8 cellular contexts compared by ENCODE assay signal in genomic region chr1:44819257-44819593, GRCh38. TPM values are rescaled to one million over a fixed set of nuclear protein-coding genes. Genes with fewer than 3 reads are reported as not detected.
A peak's percentile ranks its signal among the peaks of the same experiment; 100 is the strongest.
DNase-seq lines count a peak whose midpoint lies in the region; ATAC-seq and TF ChIP-seq lines count a peak whose summit lies in the region.

No MANE protein-coding gene starts in this region.

- H3K27me3 Mint-ChIP-seq in T-helper 2 cell treated with Interferon-gamma antibody and Interleukin-4, amounts not matched to agents 5 μg/mL and 100 μg/mL, for 36 hours (ENCODE audit: low read depth) = no peaks in the 10 kb centered on the region
- no peaks in the 10 kb centered on the region for H3K27me3 Mint-ChIP-seq in activated CD8-positive, alpha-beta T cell treated with anti-CD3 and anti-CD28 coated beads, Interleukin-2, amount 10 ng/mL, durations not matched to agents 7 days and 5 days (ENCODE audit: low read depth)

- H3K4me3 ChIP-seq in left ventricle myocardium inferior (peak overlapping the region; percentile 72), smooth muscle cell (peak overlapping the region; percentile 39)

- ATAC-seq in activated CD8-positive, alpha-beta T cell treated with anti-CD3 and anti-CD28 coated beads, Interleukin-2, amount 10 ng/mL, durations not matched to agents 7 days and 5 days = no peak
- no peak for ATAC-seq in HG03159 (IDR thresholded peaks at IDR 0.05; ENCODE audit: unreplicated experiment)

- H3K4me1 Mint-ChIP-seq in T-helper 2 cell treated with Interferon-gamma antibody and Interleukin-4, amounts not matched to agents 5 μg/mL and 100 μg/mL, for 36 hours (ENCODE audit: low read depth) = peaks cover 32% of the 10 kb centered on the region
- peaks cover 55% of the 10 kb centered on the region for H3K4me1 Mint-ChIP-seq in activated CD8-positive, alpha-beta T cell treated with anti-CD3 and anti-CD28 coated beads, Interleukin-2, amount 10 ng/mL, durations not matched to agents 7 days and 5 days (ENCODE audit: low read depth)

- TF ChIP-seq CTCF in left ventricle myocardium inferior (IDR thresholded peaks at IDR 0.05; ENCODE audit: borderline replicate concordance) = no peak
- TF ChIP-seq CTCF in smooth muscle cell (IDR thresholded peaks at IDR 0.05; ENCODE audit: borderline replicate concordance, insufficient read depth, poor library complexity, severe bottlenecking) = no peak

- no peaks in the 10 kb centered on the region for H3K9me3 Mint-ChIP-seq in T-helper 2 cell treated with Interferon-gamma antibody and Interleukin-4, amounts not matched to agents 5 μg/mL and 100 μg/mL, for 36 hours
- no peaks in the 10 kb centered on the region for H3K9me3 Mint-ChIP-seq in activated CD8-positive, alpha-beta T cell treated with anti-CD3 and anti-CD28 coated beads, Interleukin-2, amount 10 ng/mL, durations not matched to agents 7 days and 5 days (ENCODE audit: insufficient read depth)

- H4K20me1 ChIP-seq in smooth muscle cell (ENCODE audit: low read depth) = no peaks in the 10 kb centered on the region

- H2AFZ ChIP-seq in smooth muscle cell (ENCODE audit: low read depth) = no peak overlapping the region

- peak overlapping the region; percentile 87 for H3K4me3 Mint-ChIP-seq in T-helper 2 cell treated with Interferon-gamma antibody and Interleukin-4, amounts not matched to agents 5 μg/mL and 100 μg/mL, for 36 hours
- H3K4me3 Mint-ChIP-seq in activated CD8-positive, alpha-beta T cell treated with anti-CD3 and anti-CD28 coated beads, Interleukin-2, amount 10 ng/mL, durations not matched to agents 7 days and 5 days = peak overlapping the region; percentile 92

- H3K9me3 ChIP-seq in left ventricle myocardium inferior (replicated peaks) (no peaks in the 10 kb centered on the region), smooth muscle cell (replicated peaks; ENCODE audit: low read depth) (no peaks in the 10 kb centered on the region)

- CTCF ChIA-PET in activated CD8-positive, alpha-beta T cell treated with anti-CD3 and anti-CD28 coated beads, Interleukin-2, amount 10 ng/mL, durations not matched to agents 7 days and 5 days (lab: Charles Lee) = interaction anchor here (0.7 to 4.8 kb wide), 15 partner anchors 9 to 191 kb away, joined by 3 to 46 read pairs (median 4); partner anchors contain the start of genes DYNLT4, PLK3 and RNU5D-1

- 6% methylated on average over 10 of the region's 10 CpGs for WGBS in smooth muscle cell (ENCODE audit: low lambda C conversion rate)

- intact Hi-C loops in left ventricle myocardium inferior (cut with micrococcal nuclease) = no loop called here

- peak overlapping the region; percentile 94 for H3K27ac ChIP-seq in left ventricle myocardium inferior (replicated peaks)
- H3K27ac ChIP-seq in smooth muscle cell (ENCODE audit: low read depth) = peak overlapping the region; percentile 71

- H3K36me3 ChIP-seq in left ventricle myocardium inferior (no peaks in the 10 kb centered on the region), smooth muscle cell (ENCODE audit: low read depth) (no peaks in the 10 kb centered on the region)

- H3K36me3 Mint-ChIP-seq in T-helper 2 cell treated with Interferon-gamma antibody and Interleukin-4, amounts not matched to agents 5 μg/mL and 100 μg/mL, for 36 hours (ENCODE audit: low read depth) = peaks cover 16% of the 10 kb centered on the region
- H3K36me3 Mint-ChIP-seq in activated CD8-positive, alpha-beta T cell treated with anti-CD3 and anti-CD28 coated beads, Interleukin-2, amount 10 ng/mL, durations not matched to agents 7 days and 5 days (ENCODE audit: low read depth) = peaks cover 11% of the 10 kb centered on the region

- POLR2A ChIA-PET in activated CD8-positive, alpha-beta T cell treated with anti-CD3 and anti-CD28 coated beads, Interleukin-2, amount 10 ng/mL, durations not matched to agents 7 days and 5 days (lab: Charles Lee) = interaction anchor here (0.6 to 16.3 kb wide), 39 partner anchors 8 to 766 kb away, joined by 3 to 713 read pairs (median 5); partner anchors contain the start of genes BEST4, BTBD19, DYNLT4 and EIF2B3

- peaks cover 30% of the 10 kb centered on the region for H3K4me1 ChIP-seq in left ventricle myocardium inferior
- H3K4me1 ChIP-seq in smooth muscle cell (ENCODE audit: low read depth) = peaks cover 15% of the 10 kb centered on the region

- DNase-seq in T-helper 2 cell treated with Interferon-gamma antibody and Interleukin-4, amounts not matched to agents 5 μg/mL and 100 μg/mL, for 36 hours (ENCODE audit: low spot score) = no peak
- DNase-seq in T-helper 2 cell (no peak), left ventricle myocardium inferior (peak; percentile 11), smooth muscle cell (lab: John Stamatoyannopoulos, UW; ENCODE audit: unreplicated experiment) (no peak), LoVo (ENCODE audit: low spot score) (no peak), SW 1271 (lab: John Stamatoyannopoulos, UW) (no peak)
- no peak for DNase-seq in activated CD8-positive, alpha-beta T cell treated with anti-CD3 and anti-CD28 coated beads, Interleukin-2, amount 10 ng/mL, durations not matched to agents 7 days and 5 days

- peaks cover 19% of the 10 kb centered on the region for H3F3A ChIP-seq in smooth muscle cell (ENCODE audit: low read depth)

- H3K27me3 ChIP-seq in left ventricle myocardium inferior (ENCODE audit: low read depth) (no peaks in the 10 kb centered on the region), smooth muscle cell (ENCODE audit: low read depth) (no peaks in the 10 kb centered on the region)

- peak overlapping the region; percentile 98 for H3K27ac Mint-ChIP-seq in T-helper 2 cell treated with Interferon-gamma antibody and Interleukin-4, amounts not matched to agents 5 μg/mL and 100 μg/mL, for 36 hours
- H3K27ac Mint-ChIP-seq in activated CD8-positive, alpha-beta T cell treated with anti-CD3 and anti-CD28 coated beads, Interleukin-2, amount 10 ng/mL, durations not matched to agents 7 days and 5 days = peak overlapping the region; percentile 100

- peak overlapping the region; percentile 78 for H3K4me2 ChIP-seq in smooth muscle cell

- H3K9ac ChIP-seq in smooth muscle cell (ENCODE audit: low read depth) = peak overlapping the region; percentile 7

- no peaks in the 10 kb centered on the region for H3K79me2 ChIP-seq in smooth muscle cell (ENCODE audit: low read depth)

RNA-seq across cellular contexts. Expression of gene BTBD19, which starts 10.9 kb away (rescaled TPM):
- 1 to 10 TPM; 4.5 to 8.8 TPM for total RNA-seq in activated CD8-positive, alpha-beta T cell treated with anti-CD3 and anti-CD28 coated beads, Interleukin-2, amount 10 ng/mL, durations not matched to agents 7 days and 5 days
- total RNA-seq in left ventricle myocardium inferior = 3.5 TPM
- 9.5 and 11.9 TPM in 2 replicates for total RNA-seq in smooth muscle cell
- polyA plus RNA-seq in smooth muscle cell = 11.0 and 27.4 TPM in 2 replicates

RNA-seq across cellular contexts. Expression of gene DYNLT4, which starts 12.1 kb away (rescaled TPM):
- total RNA-seq in activated CD8-positive, alpha-beta T cell treated with anti-CD3 and anti-CD28 coated beads, Interleukin-2, amount 10 ng/mL, durations not matched to agents 7 days and 5 days = 1 to 10 TPM; 1.8 to 2.3 TPM
- 1.9 TPM for total RNA-seq in left ventricle myocardium inferior
- 1.1 and 2.0 TPM in 2 replicates for total RNA-seq in smooth muscle cell
- 1.6 and 5.8 TPM in 2 replicates for polyA plus RNA-seq in smooth muscle cell

RNA-seq across cellular contexts. Expression of gene PLK3, which starts 19.0 kb away (rescaled TPM):
- total RNA-seq in activated CD8-positive, alpha-beta T cell treated with anti-CD3 and anti-CD28 coated beads, Interleukin-2, amount 10 ng/mL, durations not matched to agents 7 days and 5 days = 10 to 100 TPM; 64.8 to 68.0 TPM
- total RNA-seq in left ventricle myocardium inferior (5.4 TPM), smooth muscle cell (26.2 and 42.0 TPM in 2 replicates)
- polyA plus RNA-seq in smooth muscle cell = 39.7 and 71.6 TPM in 2 replicates

RNA-seq across cellular contexts. Expression of gene PTCH2, which starts 23.8 kb away (rescaled TPM):
- 1 to 10 TPM; 1.3 to 1.4 TPM for total RNA-seq in activated CD8-positive, alpha-beta T cell treated with anti-CD3 and anti-CD28 coated beads, Interleukin-2, amount 10 ng/mL, durations not matched to agents 7 days and 5 days
- 0.25 TPM for total RNA-seq in left ventricle myocardium inferior
- total RNA-seq in smooth muscle cell = 0.22 TPM in 1 of 2 replicates, not detected in the other
- polyA plus RNA-seq in smooth muscle cell = 0.43 and 2.0 TPM in 2 replicates

RNA-seq across cellular contexts. Expression of gene BEST4, which starts 31.3 kb away (rescaled TPM):
- total RNA-seq in activated CD8-positive, alpha-beta T cell treated with anti-CD3 and anti-CD28 coated beads, Interleukin-2, amount 10 ng/mL, durations not matched to agents 7 days and 5 days = under 1 TPM; 0.26 to 0.42 TPM
- total RNA-seq in left ventricle myocardium inferior = 0.11 TPM
- 0.54 TPM in 1 of 2 replicates, not detected in the other for total RNA-seq in smooth muscle cell
- 0.78 and 0.89 TPM in 2 replicates for polyA plus RNA-seq in smooth muscle cell
